ENCODE assay signal across 8 cellular contexts in the genomic region with DNA sequence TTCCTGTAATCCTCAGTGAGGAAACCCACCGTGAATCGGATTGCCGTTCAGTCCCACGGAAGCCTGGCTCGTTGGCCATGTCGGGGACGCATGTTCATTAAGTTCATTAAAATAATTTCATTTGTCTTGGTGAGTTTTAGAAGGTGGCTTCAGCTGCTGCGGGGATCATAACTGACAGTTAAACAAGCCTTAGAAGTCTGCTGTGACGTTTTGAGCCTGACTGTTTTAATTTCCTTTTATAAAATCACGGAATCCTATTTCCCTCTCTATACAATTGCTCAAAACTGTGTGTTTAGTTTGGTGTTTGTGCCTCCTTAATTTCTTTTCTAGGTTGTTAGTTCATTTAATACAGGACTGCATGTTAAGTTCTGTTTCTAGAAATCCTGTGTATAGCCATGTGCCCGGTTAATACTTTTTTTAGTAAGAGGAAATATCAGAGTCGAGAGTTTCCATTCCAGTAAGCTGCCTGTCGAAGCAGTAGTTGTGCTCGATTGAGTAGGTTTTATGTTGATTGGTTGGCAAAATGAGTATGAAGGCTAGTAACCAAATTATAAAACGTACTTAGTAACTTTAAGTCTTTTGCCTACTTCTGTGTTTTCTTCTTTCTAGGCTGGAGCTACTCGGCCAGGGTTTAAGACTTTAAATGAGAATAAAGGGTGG. TPM values are rescaled to one million over a fixed set of nuclear protein-coding genes. Genes with fewer than 3 reads are reported as not detected.
DNase-seq lines count a peak whose midpoint lies in the region; ATAC-seq and TF ChIP-seq lines count a peak whose summit lies in the region.

No MANE protein-coding gene starts in this region.

- peaks cover 57% of the 10 kb centered on the region for H3K79me2 ChIP-seq in OCI-LY3 (ENCODE audit: low read length)

- H3K27me3 ChIP-seq in OCI-LY3 (ENCODE audit: low read depth, low read length) (no peaks in the 10 kb centered on the region), mucosa of rectum (ENCODE audit: control insufficient read depth in 2 of 2, insufficient read depth in 2 of 2, low read length in 2 of 2) (no peaks in the 10 kb centered on the region)

- H3K27me3 Mint-ChIP-seq in activated naive CD4-positive, alpha-beta T cell treated with anti-CD3 and anti-CD28 coated beads, Interleukin-2, amount 50 U/mL, for 24 hours, result no peaks in the 10 kb centered on the region

- peaks cover 27% of the 10 kb centered on the region for H3K4me1 Mint-ChIP-seq in activated naive CD4-positive, alpha-beta T cell treated with anti-CD3 and anti-CD28 coated beads, Interleukin-2, amount 50 U/mL, for 24 hours

- no peak overlapping the region for H2AFZ ChIP-seq in OCI-LY3 (ENCODE audit: low read depth, low read length)

- H3K36me3 ChIP-seq in OCI-LY3 (replicated peaks; ENCODE audit: low read depth, low read length), result peaks cover 24% of the 10 kb centered on the region
- peaks cover 3 to 4% of the 10 kb centered on the region in 2 donors for H3K36me3 ChIP-seq in mucosa of rectum (ENCODE audit: control insufficient read depth in 2 of 2, insufficient read depth in 2 of 2, low read length in 2 of 2)

- H3K27ac ChIP-seq in OCI-LY3 (ENCODE audit: low read length), result peak overlapping the region; percentile 95
- peak overlapping the region; percentile 95 to 99 for H3K27ac ChIP-seq in mucosa of rectum (ENCODE audit: low read depth in 2 of 2, low read length in 2 of 2)

- DNase-seq in activated naive CD4-positive, alpha-beta T cell treated with Interleukin-2 at 50 U/mL for 16 hours, result no peak
- DNase-seq in dermis blood vessel endothelial cell, result peak; percentile 29
- no peak for DNase-seq in activated CD4-positive, CD25-positive, alpha-beta regulatory T cell treated with anti-CD3 and anti-CD28 coated beads, Interleukin-2, amount 50 U/mL, for 72 hours

- no peaks in the 10 kb centered on the region for H3K9me3 Mint-ChIP-seq in activated naive CD4-positive, alpha-beta T cell treated with anti-CD3 and anti-CD28 coated beads, Interleukin-2, amount 50 U/mL, for 24 hours

- H3K4me2 ChIP-seq in OCI-LY3 (ENCODE audit: low read length), result peak overlapping the region; percentile 77

- peak overlapping the region; percentile 88 for H3K4me3 ChIP-seq in OCI-LY3 (ENCODE audit: low read length)
- peak overlapping the region; percentile 80 to 97 for H3K4me3 ChIP-seq in mucosa of rectum (ENCODE audit: low read length in 2 of 2)

- H3K9me3 ChIP-seq in OCI-LY3 (ENCODE audit: insufficient read depth, low read length), result no peaks in the 10 kb centered on the region
- no peaks in the 10 kb centered on the region for H3K9me3 ChIP-seq in mucosa of rectum (ENCODE audit: control insufficient read depth in 2 of 2, low read length in 2 of 2)

- H3K4me1 ChIP-seq in OCI-LY3 (ENCODE audit: low read length), result peaks cover 21% of the 10 kb centered on the region
- H3K4me1 ChIP-seq in mucosa of rectum (ENCODE audit: control insufficient read depth in 2 of 2, insufficient read depth in 2 of 2, low read length in 2 of 2), result peaks cover 9 to 16% of the 10 kb centered on the region in 2 donors

- TF ChIP-seq CTCF in OCI-LY3 (IDR thresholded peaks at IDR 0.05; ENCODE audit: low read depth, low read length), result no peak

- H3K9ac ChIP-seq in OCI-LY3 (ENCODE audit: low read length) (peak overlapping the region; percentile 93), mucosa of rectum (ENCODE audit: low read depth in 1 of 2, low read length in 2 of 2) (peak overlapping the region; percentile 91 to 97)

- peaks cover 28% of the 10 kb centered on the region for H4K20me1 ChIP-seq in OCI-LY3 (ENCODE audit: insufficient read depth, low read length)

- peak overlapping the region; percentile 99 for H3K4me3 Mint-ChIP-seq in activated naive CD4-positive, alpha-beta T cell treated with anti-CD3 and anti-CD28 coated beads, Interleukin-2, amount 50 U/mL, for 24 hours

- H3K27ac Mint-ChIP-seq in activated naive CD4-positive, alpha-beta T cell treated with anti-CD3 and anti-CD28 coated beads, Interleukin-2, amount 50 U/mL, for 24 hours, result peak overlapping the region; percentile 93

- peaks cover 8% of the 10 kb centered on the region for H3K36me3 Mint-ChIP-seq in activated naive CD4-positive, alpha-beta T cell treated with anti-CD3 and anti-CD28 coated beads, Interleukin-2, amount 50 U/mL, for 24 hours

- ATAC-seq in GM19463 (IDR thresholded peaks at IDR 0.05; ENCODE audit: unreplicated experiment) (no peak), HG03520 (IDR thresholded peaks at IDR 0.05; ENCODE audit: unreplicated experiment) (no peak)

RNA-seq across cellular contexts. Expression of a gene that starts 0.7 kb away (rescaled TPM):
- 40.8 and 110 TPM in 2 replicates for total RNA-seq in dermis blood vessel endothelial cell

RNA-seq across cellular contexts. Expression of a gene that starts 52.7 kb away (rescaled TPM):
- 8.5 and 17.1 TPM in 2 replicates for total RNA-seq in dermis blood vessel endothelial cell
